ENCODE assay signal across 25 cellular contexts in the genomic region with DNA sequence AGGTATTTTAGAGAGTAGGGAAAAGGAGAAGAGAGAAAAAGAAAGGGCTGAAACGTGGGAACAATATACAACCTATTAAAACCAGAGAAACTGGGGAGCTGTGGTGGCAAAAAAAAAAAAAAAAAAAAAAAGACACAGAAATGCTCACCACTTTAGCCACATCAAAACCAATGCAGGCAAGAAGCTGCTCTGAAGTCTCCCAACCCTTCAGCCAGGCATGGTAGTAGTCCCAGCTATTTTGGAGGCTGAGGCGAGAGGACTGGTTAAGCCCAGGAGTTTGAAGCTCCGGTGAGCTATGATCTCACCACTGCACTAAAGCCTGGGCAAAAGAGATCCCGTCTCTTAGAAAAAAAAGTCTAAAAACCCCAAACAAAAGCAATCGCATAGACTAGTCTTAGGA. TPM values are rescaled to one million over a fixed set of nuclear protein-coding genes. Genes with fewer than 3 reads are reported as not detected.
DNase-seq lines count a peak whose midpoint lies in the region; ATAC-seq, FAIRE-seq and TF ChIP-seq lines count a peak whose summit lies in the region.
"Had no signal": no experiment of that assay in that cellular context is flagged by ENCODE, and none has a peak within 500 bp of the region (broad histone marks: within the 10 kb centered on the region; RNA-seq: fewer than 3 reads in every experiment).

No MANE protein-coding gene starts in this region.

- H3K36me3 Mint-ChIP-seq in mesothelial cell of epicardium: peaks cover 22% of the 10 kb centered on the region
- H3K36me3 Mint-ChIP-seq in CD8-positive, alpha-beta T cell: no peaks in the 10 kb centered on the region
- H3K36me3 Mint-ChIP-seq in CD4-positive, alpha-beta memory T cell: no peaks in the 10 kb centered on the region
- H3K36me3 Mint-ChIP-seq: CD14-positive monocyte had no signal

- H2AFZ ChIP-seq in ACC112 (ENCODE audit: low read length, unreplicated experiment) (no peak overlapping the region), Karpas-422 (ENCODE audit: low read length) (no peak overlapping the region)

- H3K27ac ChIP-seq in ACC112 (ENCODE audit: low read depth, low read length) (peak overlapping the region; percentile 67), Karpas-422 (ENCODE audit: low read length) (no peak overlapping the region)
- H3K27ac ChIP-seq in CD8-positive, alpha-beta T cell (ENCODE audit: low read depth, low read length): no peak overlapping the region
- no peak overlapping the region for H3K27ac ChIP-seq in CD4-positive, alpha-beta memory T cell (ENCODE audit: low read depth, low read length)
- H3K27ac ChIP-seq: 22Rv1; BLaER1 treated with 17β-estradiol and CSF1 and Interleukin-3, amounts not matched to agents 10 nM and 100 nM had no signal

- peaks cover 17% of the 10 kb centered on the region for H3K4me1 ChIP-seq in ACC112 (ENCODE audit: control insufficient read depth, insufficient read depth, low read length, unreplicated experiment)
- no peaks in the 10 kb centered on the region for H3K4me1 ChIP-seq in Karpas-422 (ENCODE audit: low read length)
- no peaks in the 10 kb centered on the region for H3K4me1 ChIP-seq in CD8-positive, alpha-beta T cell (ENCODE audit: insufficient read depth, low read length)
- H3K4me1 ChIP-seq in CD4-positive, alpha-beta memory T cell (ENCODE audit: insufficient read depth, low read length): no peaks in the 10 kb centered on the region
- H3K4me1 ChIP-seq: BE2C; BLaER1 treated with 17β-estradiol and CSF1 and Interleukin-3, amounts not matched to agents 10 nM and 100 nM had no signal

- H3K4me3 ChIP-seq in ACC112 (ENCODE audit: low read depth, low read length) (no peak overlapping the region), Karpas-422 (ENCODE audit: low read length) (no peak overlapping the region)
- no peak overlapping the region for H3K4me3 ChIP-seq in CD8-positive, alpha-beta T cell (ENCODE audit: low read depth, low read length)
- no peak overlapping the region for H3K4me3 ChIP-seq in CD4-positive, alpha-beta memory T cell (ENCODE audit: low read length in 2 of 2)
- H3K4me3 ChIP-seq: BLaER1 treated with 17β-estradiol and CSF1 and Interleukin-3, amounts not matched to agents 10 nM and 100 nM had no signal

- intact Hi-C loops in CD8-positive, alpha-beta T cell (cut with DNase I, micrococcal nuclease): no loop called here
- intact Hi-C loops in CD4-positive, alpha-beta memory T cell (cut with micrococcal nuclease): no loop called here

- peak overlapping the region; percentile 32 for H3K27ac Mint-ChIP-seq in mesothelial cell of epicardium
- no peak overlapping the region for H3K27ac Mint-ChIP-seq in CD8-positive, alpha-beta T cell
- H3K27ac Mint-ChIP-seq in CD4-positive, alpha-beta memory T cell: no peak overlapping the region
- H3K27ac Mint-ChIP-seq: CD14-positive monocyte; CD4-positive, alpha-beta T cell had no signal

- H3K36me3 ChIP-seq in ACC112 (ENCODE audit: insufficient read depth, low read length) (no peaks in the 10 kb centered on the region), Karpas-422 (ENCODE audit: insufficient read depth, low read length) (no peaks in the 10 kb centered on the region)
- H3K36me3 ChIP-seq in CD8-positive, alpha-beta T cell (ENCODE audit: insufficient read depth, low read length): no peaks in the 10 kb centered on the region
- H3K36me3 ChIP-seq in CD4-positive, alpha-beta memory T cell (ENCODE audit: insufficient read depth, low read length): no peaks in the 10 kb centered on the region
- H3K36me3 ChIP-seq: BE2C had no signal

- peaks cover 32% of the 10 kb centered on the region for H3K9me3 Mint-ChIP-seq in mesothelial cell of epicardium
- no peaks in the 10 kb centered on the region for H3K9me3 Mint-ChIP-seq in CD8-positive, alpha-beta T cell
- H3K9me3 Mint-ChIP-seq in CD4-positive, alpha-beta memory T cell: peaks cover 0 to 11% (median 6%) of the 10 kb centered on the region in 8 donors
- H3K9me3 Mint-ChIP-seq: CD4-positive, alpha-beta T cell had no signal

- H3K9me3 ChIP-seq in Karpas-422 (ENCODE audit: low read length): no peaks in the 10 kb centered on the region
- no peaks in the 10 kb centered on the region for H3K9me3 ChIP-seq in CD8-positive, alpha-beta T cell (ENCODE audit: low read length)
- no peaks in the 10 kb centered on the region for H3K9me3 ChIP-seq in CD4-positive, alpha-beta memory T cell (ENCODE audit: control insufficient read depth in 1 of 2, low read length in 2 of 2)
- H3K9me3 ChIP-seq: BE2C had no signal

- H3K4me1 Mint-ChIP-seq in mesothelial cell of epicardium: peaks cover 7% of the 10 kb centered on the region
- H3K4me1 Mint-ChIP-seq in CD8-positive, alpha-beta T cell (ENCODE audit: low read depth): no peaks in the 10 kb centered on the region
- no peaks in the 10 kb centered on the region for H3K4me1 Mint-ChIP-seq in CD4-positive, alpha-beta memory T cell
- H3K4me1 Mint-ChIP-seq: CD14-positive monocyte had no signal

- no peaks in the 10 kb centered on the region for H3K27me3 Mint-ChIP-seq in mesothelial cell of epicardium (ENCODE audit: low read depth)
- H3K27me3 Mint-ChIP-seq in CD8-positive, alpha-beta T cell (ENCODE audit: low read depth): peaks cover 21% of the 10 kb centered on the region
- H3K27me3 Mint-ChIP-seq in CD4-positive, alpha-beta memory T cell: peaks cover 17 to 21% of the 10 kb centered on the region in 2 donors

- no peak for ATAC-seq in GM18520 (IDR thresholded peaks at IDR 0.05; ENCODE audit: unreplicated experiment)
- ATAC-seq in CD8-positive, alpha-beta T cell: no peak

- H3K9me2 ChIP-seq in Karpas-422 (replicated peaks; ENCODE audit: insufficient read depth, low read length): no peaks in the 10 kb centered on the region

- no peak overlapping the region for H3K9ac ChIP-seq in Karpas-422 (ENCODE audit: low read length)
- H3K9ac ChIP-seq: BLaER1 treated with 17β-estradiol and CSF1 and Interleukin-3, amounts not matched to agents 10 nM and 100 nM had no signal

- peak; percentile 20 for FAIRE-seq in HTR-8/SVneo (lab: Jason Lieb, UNC)
- FAIRE-seq: A204.1, GM12891, GM18507, H1 had no signal

- H3K4me3 Mint-ChIP-seq in mesothelial cell of epicardium: no peak overlapping the region
- no peak overlapping the region for H3K4me3 Mint-ChIP-seq in CD8-positive, alpha-beta T cell
- no peak overlapping the region for H3K4me3 Mint-ChIP-seq in CD4-positive, alpha-beta memory T cell
- H3K4me3 Mint-ChIP-seq: CD14-positive monocyte; CD4-positive, alpha-beta T cell had no signal

- POLR2A ChIA-PET in CD8-positive, alpha-beta T cell (lab: Charles Lee): no interaction called here
- POLR2A ChIA-PET in CD4-positive, alpha-beta memory T cell (lab: Charles Lee; ENCODE audit: partially characterized antibody): no interaction called here

- CTCF ChIA-PET in CD8-positive, alpha-beta T cell (lab: Charles Lee): no interaction called here
- CTCF ChIA-PET in CD4-positive, alpha-beta memory T cell (lab: Charles Lee; ENCODE audit: partially characterized antibody): no interaction called here

- no peak overlapping the region for H3K4me2 ChIP-seq in Karpas-422 (ENCODE audit: low read depth, low read length, poor library complexity, severe bottlenecking)
- H3K4me2 ChIP-seq: BLaER1 treated with 17β-estradiol and CSF1 and Interleukin-3, amounts not matched to agents 10 nM and 100 nM had no signal

- peaks cover 4% of the 10 kb centered on the region; the same call in 1 of the 2 replicates for H4K20me1 ChIP-seq in Karpas-422 (ENCODE audit: insufficient read depth, low read depth, low read length)
- H4K20me1 ChIP-seq: BLaER1 treated with 17β-estradiol and CSF1 and Interleukin-3, amounts not matched to agents 10 nM and 100 nM had no signal

- H3K79me2 ChIP-seq in ACC112 (ENCODE audit: control insufficient read depth, insufficient read depth, low read length, unreplicated experiment): no peaks in the 10 kb centered on the region
- no peaks in the 10 kb centered on the region for H3K79me2 ChIP-seq in Karpas-422 (ENCODE audit: low read length)

- TF ChIP-seq CTCF in mesothelial cell of epicardium (IDR thresholded peaks at IDR 0.05; ENCODE audit: unreplicated experiment): no peak
- no peak for TF ChIP-seq CTCF in CD8-positive, alpha-beta T cell (IDR thresholded peaks at IDR 0.05)

- DNase-seq in HTR-8/SVneo (ENCODE audit: insufficient read length, low spot score) (no peak), SW480 (ENCODE audit: low spot score) (peak; percentile 26), mesothelial cell of epicardium (ENCODE audit: low spot score in 2 of 2, unreplicated experiment in 2 of 2) (no peak), Karpas-422 (no peak)
- no peak for DNase-seq in CD8-positive, alpha-beta T cell
- DNase-seq in CD4-positive, alpha-beta memory T cell: no peak
- DNase-seq: ACHN; AML-193; BE2C; Caco-2; CD4-positive, alpha-beta T cell; DMS153; EL; GDM1; H7; HCEC 1CT had no signal

- H3K27me3 ChIP-seq in ACC112 (ENCODE audit: insufficient read depth, low read length): no peaks in the 10 kb centered on the region
- H3K27me3 ChIP-seq in Karpas-422 (ENCODE audit: low read length): no peaks in the 10 kb centered on the region
- peaks cover 3% of the 10 kb centered on the region for H3K27me3 ChIP-seq in CD8-positive, alpha-beta T cell (ENCODE audit: insufficient read depth, low read length)
- no peaks in the 10 kb centered on the region for H3K27me3 ChIP-seq in CD4-positive, alpha-beta memory T cell (ENCODE audit: insufficient read depth, low read length)
- H3K27me3 ChIP-seq: BE2C; BLaER1 treated with 17β-estradiol and CSF1 and Interleukin-3, amounts not matched to agents 10 nM and 100 nM had no signal

RNA-seq across cellular contexts. Expression of gene DENND5B, which starts 33.2 kb away (rescaled TPM):
- 27.1 to 27.7 TPM (median 27.2 TPM) in 3 replicates for total RNA-seq in mesothelial cell of epicardium
- 4.7 and 5.5 TPM in 2 replicates for total RNA-seq in Karpas-422 (2014; rRNA removed; shearing (Covaris generic); ENCODE audit: low replicate concordance)
- under 1 TPM; 0.19 to 0.22 TPM for total RNA-seq in CD8-positive, alpha-beta T cell
- total RNA-seq in CD4-positive, alpha-beta memory T cell: not detected
- polyA plus RNA-seq in CD4-positive, alpha-beta memory T cell: under 1 TPM in 1 of 2 donors, not detected in 1; 0.60 TPM
